ENCODE assay signal across 34 cellular contexts in genomic region chr3:142218703-142219102, GRCh38. TPM values are rescaled to one million over a fixed set of nuclear protein-coding genes. Genes with fewer than 3 reads are reported as not detected.
DNase-seq lines count a peak whose midpoint lies in the region; ATAC-seq, FAIRE-seq and TF ChIP-seq lines count a peak whose summit lies in the region.
"Had no signal": no experiment of that assay in that cellular context is flagged by ENCODE, and none has a peak within 500 bp of the region (broad histone marks: within the 10 kb centered on the region; RNA-seq: fewer than 3 reads in every experiment).

No MANE protein-coding gene starts in this region.

- ATAC-seq in natural killer cell (no peak), HG02840 (IDR thresholded peaks at IDR 0.05; ENCODE audit: low FRiP score, unreplicated experiment) (no peak), body of pancreas (no peak), GM18870 (IDR thresholded peaks at IDR 0.05; ENCODE audit: unreplicated experiment) (no peak)
- ATAC-seq: activated naive CD4-positive, alpha-beta T cell treated with anti-CD3 and anti-CD28 coated beads, Interleukin-2, amount 50 U/mL, for 72 hours; CD8-positive, alpha-beta T cell; K562 had no signal

- H3K36me3 ChIP-seq in adrenal gland (replicated peaks in 1 of 2) (peaks cover 0 to 2% of the 10 kb centered on the region in 2 donors), body of pancreas (replicated peaks in 1 of 2; ENCODE audit: insufficient read depth in 1 of 2, low read depth in 2 of 2) (no peaks in the 10 kb centered on the region)
- H3K36me3 ChIP-seq: ascending aorta, BE2C, left ventricle myocardium inferior had no signal

- H3K4me1 ChIP-seq in adrenal gland (replicated peaks in 1 of 2): peaks cover 12 to 47% of the 10 kb centered on the region in 2 donors
- peaks cover 13% of the 10 kb centered on the region for H3K4me1 ChIP-seq in body of pancreas
- H3K4me1 ChIP-seq: BE2C had no signal

- no peaks in the 10 kb centered on the region for H3K27me3 Mint-ChIP-seq in natural killer cell (ENCODE audit: low read depth in 2 of 2)
- H3K27me3 Mint-ChIP-seq: activated CD4-positive, alpha-beta T cell treated with anti-CD3 and anti-CD28 coated beads, Interleukin-2, amount 10 ng/mL, durations not matched to agents 24 days and 14 days had no signal

- no peaks in the 10 kb centered on the region for H3K9me3 ChIP-seq in adrenal gland (replicated peaks in 1 of 3)
- no peaks in the 10 kb centered on the region for H3K9me3 ChIP-seq in body of pancreas
- H3K9me3 ChIP-seq: ascending aorta, BE2C, left ventricle myocardium inferior, Peyer's patch, sigmoid colon had no signal

- peak; percentile 51 for FAIRE-seq in G401.6 (lab: Jason Lieb, UNC)
- FAIRE-seq in RCC 7860 (lab: Jason Lieb, UNC): peak; percentile 33
- FAIRE-seq: GM12891, HTR-8/SVneo, islet of Langerhans, K562 had no signal

- no peak for TF ChIP-seq CTCF in natural killer cell (IDR thresholded peaks at IDR 0.05)
- no peak for TF ChIP-seq CTCF in adrenal gland (IDR thresholded peaks at IDR 0.05)
- TF ChIP-seq CTCF in body of pancreas (IDR thresholded peaks at IDR 0.05): no peak

- H3K27ac Mint-ChIP-seq in natural killer cell: peak overlapping the region; percentile 83 to 93
- H3K27ac Mint-ChIP-seq: activated CD4-positive, alpha-beta T cell treated with anti-CD3 and anti-CD28 coated beads, Interleukin-2, amount 10 ng/mL, durations not matched to agents 24 days and 14 days; activated naive CD4-positive, alpha-beta T cell treated with anti-CD3 and anti-CD28 coated beads, Interleukin-2, amount 50 U/mL, for 72 hours; CD8-positive, alpha-beta T cell had no signal

- H3K27me3 ChIP-seq in adrenal gland (no peaks in the 10 kb centered on the region), body of pancreas (no peaks in the 10 kb centered on the region)
- H3K27me3 ChIP-seq: ascending aorta, BE2C, dorsolateral prefrontal cortex, Peyer's patch, sigmoid colon had no signal

- no peak for TF ChIP-seq POLR2A in adrenal gland (IDR thresholded peaks at IDR 0.05)
- TF ChIP-seq POLR2A in body of pancreas (IDR thresholded peaks at IDR 0.05): no peak

- 69 to 76% (median 73%) methylated on average over 1 of the region's 1 CpG for WGBS in adrenal gland, 4 donors
- 88 to 90% methylated on average over 1 of the region's 1 CpG for WGBS in body of pancreas, 2 donors

- no peak overlapping the region for H3K27ac ChIP-seq in adrenal gland
- H3K27ac ChIP-seq in body of pancreas: no peak overlapping the region
- H3K27ac ChIP-seq: dorsolateral prefrontal cortex, left ventricle myocardium inferior, Peyer's patch had no signal

- peaks cover 70 to 74% of the 10 kb centered on the region in 2 donors for H3K4me1 Mint-ChIP-seq in natural killer cell

- no peak overlapping the region for H3K4me3 ChIP-seq in adrenal gland
- no peak overlapping the region for H3K4me3 ChIP-seq in body of pancreas
- H3K4me3 ChIP-seq: ascending aorta, dorsolateral prefrontal cortex, K562, left ventricle myocardium inferior, Peyer's patch, sigmoid colon had no signal

- H3K36me3 Mint-ChIP-seq in natural killer cell: no peaks in the 10 kb centered on the region
- H3K36me3 Mint-ChIP-seq: activated naive CD4-positive, alpha-beta T cell treated with anti-CD3 and anti-CD28 coated beads, Interleukin-2, amount 50 U/mL, for 72 hours had no signal

- peak overlapping the region; percentile 25 for H3K4me3 Mint-ChIP-seq in natural killer cell
- H3K4me3 Mint-ChIP-seq: activated CD4-positive, alpha-beta T cell treated with anti-CD3 and anti-CD28 coated beads, Interleukin-2, amount 10 ng/mL, durations not matched to agents 24 days and 14 days; CD8-positive, alpha-beta T cell had no signal

- DNase-seq in RCC 7860 (ENCODE audit: low spot score) (no peak), fibroblast of gingiva (ENCODE audit: low read depth) (peak; percentile 21), natural killer cell (no peak), adrenal gland (no peak), body of pancreas (no peak)
- DNase-seq: ACHN; activated CD4-positive, alpha-beta T cell treated with anti-CD3 and anti-CD28 coated beads, Interleukin-2, amount 10 ng/mL, durations not matched to agents 24 days and 14 days; activated effector memory CD4-positive, alpha-beta T cell treated with Interleukin-2 at 50 U/mL for 16 hours; BE2C; CD8-positive, alpha-beta T cell; central memory CD4-positive, alpha-beta T cell; dorsolateral prefrontal cortex; left ventricle myocardium inferior; mesendoderm; NCI-H1092 treated with DMSO at 0.1 percent for 48 hours; NCI-H187; NCI-H446 treated with DMSO at 0.1 percent for 48 hours; NCI-H774; nucleus accumbens; Peyer's patch; sigmoid colon; stimulated activated CD4-positive, alpha-beta T cell treated with anti-CD3 and anti-CD28 coated beads, Interleukin-15, amount 100 ng/mL, for 24 hours; stimulated activated CD4-positive, alpha-beta T cell treated with anti-CD3 and anti-CD28 coated beads, Interleukin-4, amount 100 ng/mL, for 4 hours; T1000; trophoblast cell had no signal

- no peaks in the 10 kb centered on the region for H3K9me3 Mint-ChIP-seq in natural killer cell
- H3K9me3 Mint-ChIP-seq: activated CD4-positive, alpha-beta T cell treated with anti-CD3 and anti-CD28 coated beads, Interleukin-2, amount 10 ng/mL, durations not matched to agents 24 days and 14 days; activated naive CD4-positive, alpha-beta T cell treated with anti-CD3 and anti-CD28 coated beads, Interleukin-2, amount 50 U/mL, for 72 hours; CD8-positive, alpha-beta T cell had no signal

- intact Hi-C loops in natural killer cell (cut with micrococcal nuclease) (no loop called here), adrenal gland (cut with DNase I) (no loop called here), body of pancreas (cut with DNase I) (no loop called here)

RNA-seq across cellular contexts. Expression of gene GK5, which starts 6.7 kb away (rescaled TPM):
- 100 to 1,000 TPM; 125 to 161 (median 145) TPM for total RNA-seq in natural killer cell
- 10 to 100 TPM; 22.3 to 46.1 (median 32.2) TPM for total RNA-seq in adrenal gland
- 10 to 100 TPM; 12.6 to 51.2 (median 16.7) TPM for polyA plus RNA-seq in adrenal gland
- total RNA-seq in body of pancreas: 10 to 100 TPM in 1 of 2 donors, 1 to 10 TPM in 1; 8.2 to 35.5 TPM
